In the genomic region with DNA sequence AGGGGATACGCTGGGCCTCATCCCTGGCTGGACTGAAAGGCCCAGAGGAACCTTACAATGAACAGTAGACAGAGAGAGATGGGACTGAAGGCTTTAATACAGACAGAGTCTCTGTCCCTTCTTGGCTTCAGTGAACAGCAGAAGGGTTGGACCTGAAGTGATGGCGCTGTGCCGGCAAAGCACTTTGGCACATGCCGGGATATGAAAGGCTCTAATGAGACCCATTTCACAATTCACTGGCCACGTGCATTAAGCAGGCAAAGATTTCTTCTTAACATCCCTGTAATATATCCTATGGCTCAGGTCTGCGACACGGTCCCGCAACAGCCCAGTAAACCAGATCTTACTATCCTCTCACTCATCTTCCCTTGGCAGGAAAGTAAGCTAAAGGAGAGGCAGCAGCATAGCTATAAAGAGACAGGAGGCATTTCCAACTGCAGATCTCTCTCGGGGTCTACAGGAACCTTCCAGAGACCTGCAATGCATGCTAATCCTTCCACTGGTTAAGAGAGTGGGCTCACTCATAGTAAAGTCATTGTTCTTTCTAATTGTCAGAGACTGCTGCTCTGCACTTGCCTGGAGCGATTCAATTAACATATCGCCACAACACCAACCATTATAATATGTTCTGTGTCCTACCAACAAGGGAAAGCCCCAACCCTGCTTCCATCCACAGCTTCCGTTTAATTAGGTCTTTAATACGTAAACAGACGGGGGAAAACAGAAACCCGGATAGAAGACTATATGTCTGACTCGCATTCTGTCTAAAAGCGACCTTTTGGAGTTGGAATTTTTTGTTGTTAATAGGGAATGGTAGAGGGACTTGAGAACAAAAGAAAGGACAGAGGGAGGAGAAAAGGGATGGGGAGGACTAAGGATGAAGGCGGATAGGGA, we compare ENCODE assay signal across 14 cellular contexts.
DNase-seq lines count a peak whose midpoint lies in the region; ATAC-seq and TF ChIP-seq lines count a peak whose summit lies in the region.
"Had no signal": no experiment of that assay in that cellular context is flagged by ENCODE, and none has a peak within 500 bp of the region (broad histone marks: within the 10 kb centered on the region; RNA-seq: fewer than 3 reads in every experiment).

No MANE protein-coding gene starts in this region.

- H3K27me3 Mint-ChIP-seq in nephron progenitor cell (ENCODE audit: low read depth, poor library complexity), result no peaks in the 10 kb centered on the region
- H3K27me3 Mint-ChIP-seq in T-helper 17 cell, result no peaks in the 10 kb centered on the region
- H3K27me3 Mint-ChIP-seq: activated CD4-positive, alpha-beta T cell treated with anti-CD3 and anti-CD28 coated beads, Interleukin-2, amount 10 ng/mL, durations not matched to agents 7 days and 5 days had no signal

- H3K4me3 ChIP-seq in BE2C (ENCODE audit: low read depth, low read length), result peak overlapping the region; percentile 58
- peak overlapping the region; percentile 3 for H3K4me3 ChIP-seq in coronary artery
- H3K4me3 ChIP-seq: testis had no signal

- H3K36me3 ChIP-seq in BE2C, result no peaks in the 10 kb centered on the region

- H3K27ac Mint-ChIP-seq in nephron progenitor cell (peak overlapping the region; percentile 58), T-helper 17 cell (no peak overlapping the region)
- H3K27ac Mint-ChIP-seq: activated CD4-positive, alpha-beta T cell treated with anti-CD3 and anti-CD28 coated beads, Interleukin-2, amount 10 ng/mL, durations not matched to agents 7 days and 5 days; HFFc6 had no signal

- H3K4me3 Mint-ChIP-seq in nephron progenitor cell (no peak overlapping the region), T-helper 17 cell (no peak overlapping the region)
- H3K4me3 Mint-ChIP-seq: activated CD4-positive, alpha-beta T cell treated with anti-CD3 and anti-CD28 coated beads, Interleukin-2, amount 10 ng/mL, durations not matched to agents 7 days and 5 days; HFFc6 had no signal

- DNase-seq in BE2C (peak; percentile 30), NCI-H1105 treated with DMSO at 0.1 percent for 48 hours (lab: John Stamatoyannopoulos, UW) (peak; percentile 53), coronary artery (ENCODE audit: low spot score) (no peak), nephron progenitor cell (no peak), T-helper 17 cell (no peak), KG1 (lab: John Stamatoyannopoulos, UW) (no peak), DMS79 (lab: John Stamatoyannopoulos, UW) (no peak)
- DNase-seq: activated CD4-positive, alpha-beta T cell treated with anti-CD3 and anti-CD28 coated beads, Interleukin-2, amount 10 ng/mL, durations not matched to agents 7 days and 5 days; activated effector memory CD4-positive, alpha-beta T cell treated with Interleukin-2 at 50 U/mL for 16 hours; cortex of kidney; HFFc6; NCI-H510A; testis had no signal

- no peaks in the 10 kb centered on the region; the same call in 1 of the 2 replicates for H3K4me1 ChIP-seq in BE2C
- H3K4me1 ChIP-seq: testis had no signal

- peaks cover 11% of the 10 kb centered on the region for H3K4me1 Mint-ChIP-seq in nephron progenitor cell
- no peaks in the 10 kb centered on the region for H3K4me1 Mint-ChIP-seq in T-helper 17 cell
- H3K4me1 Mint-ChIP-seq: activated CD4-positive, alpha-beta T cell treated with anti-CD3 and anti-CD28 coated beads, Interleukin-2, amount 10 ng/mL, durations not matched to agents 7 days and 5 days had no signal

- no peaks in the 10 kb centered on the region for H3K27me3 ChIP-seq in BE2C
- H3K27me3 ChIP-seq: testis had no signal

- H3K36me3 Mint-ChIP-seq in nephron progenitor cell (ENCODE audit: low read depth) (no peaks in the 10 kb centered on the region), T-helper 17 cell (ENCODE audit: low read depth) (no peaks in the 10 kb centered on the region)

- H3K9me3 Mint-ChIP-seq in nephron progenitor cell, result peaks cover 4% of the 10 kb centered on the region
- H3K9me3 Mint-ChIP-seq: HFFc6 had no signal

- H3K9me3 ChIP-seq in BE2C (no peaks in the 10 kb centered on the region), T-helper 17 cell (ENCODE audit: control insufficient read depth, low read length, poor library complexity, severe bottlenecking) (no peaks in the 10 kb centered on the region)
- H3K9me3 ChIP-seq: testis had no signal

- ATAC-seq in T-helper 17 cell, result no peak
- no peak for ATAC-seq in GM21717 (IDR thresholded peaks at IDR 0.05; ENCODE audit: unreplicated experiment)

- no peak for TF ChIP-seq CTCF in BE2C (IDR thresholded peaks at IDR 0.05; ENCODE audit: low read depth, low read length)
- no peak for TF ChIP-seq CTCF in coronary artery (IDR thresholded peaks at IDR 0.05)
- no peak for TF ChIP-seq CTCF in nephron progenitor cell (IDR thresholded peaks at IDR 0.05)

- peak overlapping the region in 1 of 2 donors; percentile 1 for H3K27ac ChIP-seq in coronary artery
- H3K27ac ChIP-seq: testis had no signal

Comparison
In these comparisons a context has a peak if more than half of its experiments do, and no peak if none do; other contexts are left out.
1. DNase-seq: peak in BE2C (single experiment) and NCI-H1105 treated with DMSO at 0.1 percent for 48 hours (single experiment); none in coronary artery (single experiment), nephron progenitor cell (single experiment), T-helper 17 cell (0 of 3), KG1 (single experiment) and DMS79 (single experiment).